In genomic region chr12:29306267-29306666, GRCh38 we compare ENCODE assay signal across 8 cellular contexts.
"Had no signal": no experiment of that assay in that cellular context is flagged by ENCODE, and none has a peak within 500 bp of the region (broad histone marks: within the 10 kb centered on the region; RNA-seq: fewer than 3 reads in every experiment).

No MANE protein-coding gene starts in this region.

- H3K27ac ChIP-seq: HL-60 had no signal

- H3K9me3 ChIP-seq: HAP-1 had no signal

- H3K4me2 ChIP-seq: GM23338 had no signal

- H3K4me3 ChIP-seq: GM23338, HAP-1 had no signal

- H3K36me3 ChIP-seq: HAP-1 had no signal

- H2AFZ ChIP-seq: GM23338 had no signal

- DNase-seq: H7, HFFc6, KG1 had no signal

- H3K4me3 Mint-ChIP-seq: GM23338, HFFc6, IgD-negative memory B cell had no signal

- H3K4me1 ChIP-seq: HAP-1 had no signal

- H3K27me3 Mint-ChIP-seq: IgD-negative memory B cell had no signal

- H3K27ac Mint-ChIP-seq: GM23338, HFFc6 had no signal

- ATAC-seq: GM23338, HCT116 had no signal
